Comparison of ENCODE assay signal across 1 cellular context in genomic region chr7:116465125-116465524, GRCh38.
TF ChIP-seq lines count a peak whose summit lies in the region.

No MANE protein-coding gene starts in this region.

TF ChIP-seq in endothelial cell of umbilical vein, 7 proteins besides CTCF, POLR2A, EP300 and RAD21:
- TF ChIP-seq FOS (IDR thresholded peaks at IDR 0.05; ENCODE audit: borderline replicate concordance, insufficient read depth, low read length): no peak
- TF ChIP-seq POLR2AphosphoS5 (IDR thresholded peaks at IDR 0.05; ENCODE audit: insufficient read depth, low read depth, low read length): no peak
- TF ChIP-seq GATA2 (IDR thresholded peaks at IDR 0.05; ENCODE audit: insufficient read depth, insufficient read length, low read depth, low read length): no peak
- TF ChIP-seq EZH2 (IDR thresholded peaks at IDR 0.05; ENCODE audit: borderline replicate concordance, low read depth, low read length, severe bottlenecking): no peak
- no peak for TF ChIP-seq JUN (IDR thresholded peaks at IDR 0.05; ENCODE audit: borderline replicate concordance, insufficient read depth, insufficient read length, low read depth)
- TF ChIP-seq MAX (IDR thresholded peaks at IDR 0.05; ENCODE audit: insufficient read depth, insufficient read length): no peak
- no peak for TF ChIP-seq MYC (IDR thresholded peaks at IDR 0.05; ENCODE audit: low read depth, low read length)
